ENCODE assay signal across 1 cellular context in the genomic region with DNA sequence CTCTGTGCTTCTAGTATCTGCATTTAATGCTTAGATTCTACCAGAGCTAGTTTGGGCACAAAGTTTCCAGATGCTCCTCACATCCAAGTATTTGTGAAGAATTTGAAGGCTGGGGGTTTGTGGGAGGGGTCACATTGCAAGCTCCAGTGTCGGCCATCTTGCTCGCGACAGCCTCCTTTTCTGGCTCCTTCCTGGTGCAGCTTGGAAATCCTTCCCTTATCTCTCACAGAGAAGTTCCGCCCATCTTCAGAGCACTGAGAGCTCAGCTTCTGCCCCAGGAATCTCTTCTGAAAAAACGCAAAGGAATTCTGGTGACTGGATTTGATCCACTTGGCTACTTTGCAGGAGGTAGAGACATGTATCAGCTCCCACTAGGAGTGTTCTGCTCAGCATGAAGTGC.
TF ChIP-seq lines count a peak whose summit lies in the region.

No MANE protein-coding gene starts in this region.

TF ChIP-seq in SK-N-SH treated with all-trans-retinoic acid at 6 μM for 48 hours, 23 proteins besides CTCF, POLR2A, EP300 and RAD21 (continued from another document):
- TF ChIP-seq, protein P1, sequence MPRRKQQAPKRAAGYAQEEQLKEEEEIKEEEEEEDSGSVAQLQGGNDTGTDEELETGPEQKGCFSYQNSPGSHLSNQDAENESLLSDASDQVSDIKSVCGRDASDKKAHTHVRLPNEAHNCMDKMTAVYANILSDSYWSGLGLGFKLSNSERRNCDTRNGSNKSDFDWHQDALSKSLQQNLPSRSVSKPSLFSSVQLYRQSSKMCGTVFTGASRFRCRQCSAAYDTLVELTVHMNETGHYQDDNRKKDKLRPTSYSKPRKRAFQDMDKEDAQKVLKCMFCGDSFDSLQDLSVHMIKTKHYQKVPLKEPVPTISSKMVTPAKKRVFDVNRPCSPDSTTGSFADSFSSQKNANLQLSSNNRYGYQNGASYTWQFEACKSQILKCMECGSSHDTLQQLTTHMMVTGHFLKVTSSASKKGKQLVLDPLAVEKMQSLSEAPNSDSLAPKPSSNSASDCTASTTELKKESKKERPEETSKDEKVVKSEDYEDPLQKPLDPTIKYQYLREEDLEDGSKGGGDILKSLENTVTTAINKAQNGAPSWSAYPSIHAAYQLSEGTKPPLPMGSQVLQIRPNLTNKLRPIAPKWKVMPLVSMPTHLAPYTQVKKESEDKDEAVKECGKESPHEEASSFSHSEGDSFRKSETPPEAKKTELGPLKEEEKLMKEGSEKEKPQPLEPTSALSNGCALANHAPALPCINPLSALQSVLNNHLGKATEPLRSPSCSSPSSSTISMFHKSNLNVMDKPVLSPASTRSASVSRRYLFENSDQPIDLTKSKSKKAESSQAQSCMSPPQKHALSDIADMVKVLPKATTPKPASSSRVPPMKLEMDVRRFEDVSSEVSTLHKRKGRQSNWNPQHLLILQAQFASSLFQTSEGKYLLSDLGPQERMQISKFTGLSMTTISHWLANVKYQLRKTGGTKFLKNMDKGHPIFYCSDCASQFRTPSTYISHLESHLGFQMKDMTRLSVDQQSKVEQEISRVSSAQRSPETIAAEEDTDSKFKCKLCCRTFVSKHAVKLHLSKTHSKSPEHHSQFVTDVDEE (CRISPR knock-in tag; IDR thresholded peaks at IDR 0.05) = no peak
- TF ChIP-seq, protein P2, sequence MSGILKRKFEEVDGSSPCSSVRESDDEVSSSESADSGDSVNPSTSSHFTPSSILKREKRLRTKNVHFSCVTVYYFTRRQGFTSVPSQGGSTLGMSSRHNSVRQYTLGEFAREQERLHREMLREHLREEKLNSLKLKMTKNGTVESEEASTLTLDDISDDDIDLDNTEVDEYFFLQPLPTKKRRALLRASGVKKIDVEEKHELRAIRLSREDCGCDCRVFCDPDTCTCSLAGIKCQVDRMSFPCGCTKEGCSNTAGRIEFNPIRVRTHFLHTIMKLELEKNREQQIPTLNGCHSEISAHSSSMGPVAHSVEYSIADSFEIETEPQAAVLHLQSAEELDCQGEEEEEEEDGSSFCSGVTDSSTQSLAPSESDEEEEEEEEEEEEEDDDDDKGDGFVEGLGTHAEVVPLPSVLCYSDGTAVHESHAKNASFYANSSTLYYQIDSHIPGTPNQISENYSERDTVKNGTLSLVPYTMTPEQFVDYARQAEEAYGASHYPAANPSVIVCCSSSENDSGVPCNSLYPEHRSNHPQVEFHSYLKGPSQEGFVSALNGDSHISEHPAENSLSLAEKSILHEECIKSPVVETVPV (CRISPR knock-in tag; IDR thresholded peaks at IDR 0.05) = no peak
- TF ChIP-seq, protein P3, sequence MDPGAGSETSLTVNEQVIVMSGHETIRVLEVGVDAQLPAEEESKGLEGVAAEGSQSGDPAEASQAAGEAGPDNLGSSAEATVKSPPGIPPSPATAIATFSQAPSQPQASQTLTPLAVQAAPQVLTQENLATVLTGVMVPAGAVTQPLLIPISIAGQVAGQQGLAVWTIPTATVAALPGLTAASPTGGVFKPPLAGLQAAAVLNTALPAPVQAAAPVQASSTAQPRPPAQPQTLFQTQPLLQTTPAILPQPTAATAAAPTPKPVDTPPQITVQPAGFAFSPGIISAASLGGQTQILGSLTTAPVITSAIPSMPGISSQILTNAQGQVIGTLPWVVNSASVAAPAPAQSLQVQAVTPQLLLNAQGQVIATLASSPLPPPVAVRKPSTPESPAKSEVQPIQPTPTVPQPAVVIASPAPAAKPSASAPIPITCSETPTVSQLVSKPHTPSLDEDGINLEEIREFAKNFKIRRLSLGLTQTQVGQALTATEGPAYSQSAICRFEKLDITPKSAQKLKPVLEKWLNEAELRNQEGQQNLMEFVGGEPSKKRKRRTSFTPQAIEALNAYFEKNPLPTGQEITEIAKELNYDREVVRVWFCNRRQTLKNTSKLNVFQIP (CRISPR knock-in tag; IDR thresholded peaks at IDR 0.05; ENCODE audit: borderline replicate concordance, low read depth) = no peak
